ENCODE assay signal across 1 cellular context in genomic region chr10:71963756-71964668, GRCh38.
A peak's percentile ranks its signal among the peaks of the same experiment; 100 is the strongest.
TF ChIP-seq lines count a peak whose summit lies in the region.

Gene CHST3, plus strand, starts transcription at chr10:71964395. Its CDS starts 41,448 bp downstream, at chr10:72005843.

TF ChIP-seq in HepG2, 621 proteins besides CTCF, POLR2A, EP300 and RAD21 (continued from another document and continues in another):
- TF ChIP-seq ZNF687 (CRISPR knock-in tag; IDR thresholded peaks at IDR 0.05), result peak; percentile 77
- no peak for TF ChIP-seq MAF1 (CRISPR knock-in tag; IDR thresholded peaks at IDR 0.05; ENCODE audit: borderline replicate concordance)
- TF ChIP-seq ZNF75D (CRISPR knock-in tag; IDR thresholded peaks at IDR 0.05; ENCODE audit: borderline replicate concordance), result no peak
- TF ChIP-seq HNRNPUL1 (IDR thresholded peaks at IDR 0.05; ENCODE audit: low read depth, low read length), result no peak
- no peak for TF ChIP-seq NFATC3 (CRISPR knock-in tag; IDR thresholded peaks at IDR 0.05)
- no peak for TF ChIP-seq ZNF567 (CRISPR knock-in tag; IDR thresholded peaks at IDR 0.05; ENCODE audit: borderline replicate concordance)
- no peak for TF ChIP-seq STAT5B (CRISPR knock-in tag; IDR thresholded peaks at IDR 0.05)
- no peak for TF ChIP-seq KLF9 (CRISPR knock-in tag; IDR thresholded peaks at IDR 0.05; ENCODE audit: low read depth)
- no peak for TF ChIP-seq TCF7L2 (IDR thresholded peaks at IDR 0.05; ENCODE audit: low read depth, low read length)
- TF ChIP-seq, protein P1, sequence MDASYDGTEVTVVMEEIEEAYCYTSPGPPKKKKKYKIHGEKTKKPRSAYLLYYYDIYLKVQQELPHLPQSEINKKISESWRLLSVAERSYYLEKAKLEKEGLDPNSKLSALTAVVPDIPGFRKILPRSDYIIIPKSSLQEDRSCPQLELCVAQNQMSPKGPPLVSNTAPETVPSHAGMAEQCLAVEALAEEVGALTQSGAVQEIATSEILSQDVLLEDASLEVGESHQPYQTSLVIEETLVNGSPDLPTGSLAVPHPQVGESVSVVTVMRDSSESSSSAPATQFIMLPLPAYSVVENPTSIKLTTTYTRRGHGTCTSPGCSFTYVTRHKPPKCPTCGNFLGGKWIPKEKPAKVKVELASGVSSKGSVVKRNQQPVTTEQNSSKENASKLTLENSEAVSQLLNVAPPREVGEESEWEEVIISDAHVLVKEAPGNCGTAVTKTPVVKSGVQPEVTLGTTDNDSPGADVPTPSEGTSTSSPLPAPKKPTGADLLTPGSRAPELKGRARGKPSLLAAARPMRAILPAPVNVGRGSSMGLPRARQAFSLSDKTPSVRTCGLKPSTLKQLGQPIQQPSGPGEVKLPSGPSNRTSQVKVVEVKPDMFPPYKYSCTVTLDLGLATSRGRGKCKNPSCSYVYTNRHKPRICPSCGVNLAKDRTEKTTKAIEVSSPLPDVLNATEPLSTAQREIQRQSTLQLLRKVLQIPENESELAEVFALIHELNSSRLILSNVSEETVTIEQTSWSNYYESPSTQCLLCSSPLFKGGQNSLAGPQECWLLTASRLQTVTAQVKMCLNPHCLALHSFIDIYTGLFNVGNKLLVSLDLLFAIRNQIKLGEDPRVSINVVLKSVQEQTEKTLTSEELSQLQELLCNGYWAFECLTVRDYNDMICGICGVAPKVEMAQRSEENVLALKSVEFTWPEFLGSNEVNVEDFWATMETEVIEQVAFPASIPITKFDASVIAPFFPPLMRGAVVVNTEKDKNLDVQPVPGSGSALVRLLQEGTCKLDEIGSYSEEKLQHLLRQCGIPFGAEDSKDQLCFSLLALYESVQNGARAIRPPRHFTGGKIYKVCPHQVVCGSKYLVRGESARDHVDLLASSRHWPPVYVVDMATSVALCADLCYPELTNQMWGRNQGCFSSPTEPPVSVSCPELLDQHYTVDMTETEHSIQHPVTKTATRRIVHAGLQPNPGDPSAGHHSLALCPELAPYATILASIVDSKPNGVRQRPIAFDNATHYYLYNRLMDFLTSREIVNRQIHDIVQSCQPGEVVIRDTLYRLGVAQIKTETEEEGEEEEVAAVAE (CRISPR knock-in tag; IDR thresholded peaks at IDR 0.05; ENCODE audit: borderline replicate concordance), result no peak
- no peak for TF ChIP-seq HOMEZ (CRISPR knock-in tag; IDR thresholded peaks at IDR 0.05; ENCODE audit: low read depth)
- peak; percentile 65 for TF ChIP-seq TAF1 (CRISPR knock-in tag; IDR thresholded peaks at IDR 0.05)
- TF ChIP-seq ZFP36 (IDR thresholded peaks at IDR 0.05; ENCODE audit: borderline replicate concordance, low read depth, low read length, partially characterized antibody), result no peak
- TF ChIP-seq, protein P2, sequence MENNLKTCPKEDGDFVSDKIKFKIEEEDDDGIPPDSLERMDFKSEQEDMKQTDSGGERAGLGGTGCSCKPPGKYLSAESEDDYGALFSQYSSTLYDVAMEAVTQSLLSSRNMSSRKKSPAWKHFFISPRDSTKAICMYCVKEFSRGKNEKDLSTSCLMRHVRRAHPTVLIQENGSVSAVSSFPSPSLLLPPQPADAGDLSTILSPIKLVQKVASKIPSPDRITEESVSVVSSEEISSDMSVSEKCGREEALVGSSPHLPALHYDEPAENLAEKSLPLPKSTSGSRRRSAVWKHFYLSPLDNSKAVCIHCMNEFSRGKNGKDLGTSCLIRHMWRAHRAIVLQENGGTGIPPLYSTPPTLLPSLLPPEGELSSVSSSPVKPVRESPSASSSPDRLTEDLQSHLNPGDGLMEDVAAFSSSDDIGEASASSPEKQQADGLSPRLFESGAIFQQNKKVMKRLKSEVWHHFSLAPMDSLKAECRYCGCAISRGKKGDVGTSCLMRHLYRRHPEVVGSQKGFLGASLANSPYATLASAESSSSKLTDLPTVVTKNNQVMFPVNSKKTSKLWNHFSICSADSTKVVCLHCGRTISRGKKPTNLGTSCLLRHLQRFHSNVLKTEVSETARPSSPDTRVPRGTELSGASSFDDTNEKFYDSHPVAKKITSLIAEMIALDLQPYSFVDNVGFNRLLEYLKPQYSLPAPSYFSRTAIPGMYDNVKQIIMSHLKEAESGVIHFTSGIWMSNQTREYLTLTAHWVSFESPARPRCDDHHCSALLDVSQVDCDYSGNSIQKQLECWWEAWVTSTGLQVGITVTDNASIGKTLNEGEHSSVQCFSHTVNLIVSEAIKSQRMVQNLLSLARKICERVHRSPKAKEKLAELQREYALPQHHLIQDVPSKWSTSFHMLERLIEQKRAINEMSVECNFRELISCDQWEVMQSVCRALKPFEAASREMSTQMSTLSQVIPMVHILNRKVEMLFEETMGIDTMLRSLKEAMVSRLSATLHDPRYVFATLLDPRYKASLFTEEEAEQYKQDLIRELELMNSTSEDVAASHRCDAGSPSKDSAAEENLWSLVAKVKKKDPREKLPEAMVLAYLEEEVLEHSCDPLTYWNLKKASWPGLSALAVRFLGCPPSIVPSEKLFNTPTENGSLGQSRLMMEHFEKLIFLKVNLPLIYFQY (CRISPR knock-in tag; IDR thresholded peaks at IDR 0.05; ENCODE audit: borderline replicate concordance), result no peak; the same call in 1 of the 2 replicates
- TF ChIP-seq, protein P3, sequence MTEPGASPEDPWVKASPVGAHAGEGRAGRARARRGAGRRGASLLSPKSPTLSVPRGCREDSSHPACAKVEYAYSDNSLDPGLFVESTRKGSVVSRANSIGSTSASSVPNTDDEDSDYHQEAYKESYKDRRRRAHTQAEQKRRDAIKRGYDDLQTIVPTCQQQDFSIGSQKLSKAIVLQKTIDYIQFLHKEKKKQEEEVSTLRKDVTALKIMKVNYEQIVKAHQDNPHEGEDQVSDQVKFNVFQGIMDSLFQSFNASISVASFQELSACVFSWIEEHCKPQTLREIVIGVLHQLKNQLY (CRISPR knock-in tag; IDR thresholded peaks at IDR 0.05), result no peak
- TF ChIP-seq GPN1 (CRISPR knock-in tag; IDR thresholded peaks at IDR 0.05; ENCODE audit: borderline replicate concordance), result no peak
- TF ChIP-seq MIXL1 (CRISPR knock-in tag; IDR thresholded peaks at IDR 0.05), result no peak
- TF ChIP-seq HMG20A (CRISPR knock-in tag; IDR thresholded peaks at IDR 0.05; ENCODE audit: borderline replicate concordance), result no peak
- TF ChIP-seq MTF1 (CRISPR knock-in tag; IDR thresholded peaks at IDR 0.05), result no peak
- TF ChIP-seq ZNF230 (CRISPR knock-in tag; IDR thresholded peaks at IDR 0.05), result peak; percentile 68; the same call in 1 of the 2 replicates
- TF ChIP-seq, protein P4, sequence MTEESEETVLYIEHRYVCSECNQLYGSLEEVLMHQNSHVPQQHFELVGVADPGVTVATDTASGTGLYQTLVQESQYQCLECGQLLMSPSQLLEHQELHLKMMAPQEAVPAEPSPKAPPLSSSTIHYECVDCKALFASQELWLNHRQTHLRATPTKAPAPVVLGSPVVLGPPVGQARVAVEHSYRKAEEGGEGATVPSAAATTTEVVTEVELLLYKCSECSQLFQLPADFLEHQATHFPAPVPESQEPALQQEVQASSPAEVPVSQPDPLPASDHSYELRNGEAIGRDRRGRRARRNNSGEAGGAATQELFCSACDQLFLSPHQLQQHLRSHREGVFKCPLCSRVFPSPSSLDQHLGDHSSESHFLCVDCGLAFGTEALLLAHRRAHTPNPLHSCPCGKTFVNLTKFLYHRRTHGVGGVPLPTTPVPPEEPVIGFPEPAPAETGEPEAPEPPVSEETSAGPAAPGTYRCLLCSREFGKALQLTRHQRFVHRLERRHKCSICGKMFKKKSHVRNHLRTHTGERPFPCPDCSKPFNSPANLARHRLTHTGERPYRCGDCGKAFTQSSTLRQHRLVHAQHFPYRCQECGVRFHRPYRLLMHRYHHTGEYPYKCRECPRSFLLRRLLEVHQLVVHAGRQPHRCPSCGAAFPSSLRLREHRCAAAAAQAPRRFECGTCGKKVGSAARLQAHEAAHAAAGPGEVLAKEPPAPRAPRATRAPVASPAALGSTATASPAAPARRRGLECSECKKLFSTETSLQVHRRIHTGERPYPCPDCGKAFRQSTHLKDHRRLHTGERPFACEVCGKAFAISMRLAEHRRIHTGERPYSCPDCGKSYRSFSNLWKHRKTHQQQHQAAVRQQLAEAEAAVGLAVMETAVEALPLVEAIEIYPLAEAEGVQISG (CRISPR knock-in tag; IDR thresholded peaks at IDR 0.05), result peak; percentile 14; the same call in 1 of the 2 replicates
- TF ChIP-seq ZBTB7B (CRISPR knock-in tag; IDR thresholded peaks at IDR 0.05), result peak; percentile 47; the same call in 1 of the 2 replicates
- TF ChIP-seq ZHX1 (CRISPR knock-in tag; IDR thresholded peaks at IDR 0.05; ENCODE audit: low read depth), result no peak
- TF ChIP-seq TEAD2 (CRISPR knock-in tag; IDR thresholded peaks at IDR 0.05), result no peak
- TF ChIP-seq SKI (IDR thresholded peaks at IDR 0.05; ENCODE audit: partially characterized antibody), result no peak
- TF ChIP-seq RXRB (CRISPR knock-in tag; IDR thresholded peaks at IDR 0.05; ENCODE audit: borderline replicate concordance), result no peak
- TF ChIP-seq ZNF580 (CRISPR knock-in tag; IDR thresholded peaks at IDR 0.05; ENCODE audit: borderline replicate concordance, low read depth), result no peak
- TF ChIP-seq ZNF597 (CRISPR knock-in tag; IDR thresholded peaks at IDR 0.05), result no peak
- no peak for TF ChIP-seq HNF4G (IDR thresholded peaks at IDR 0.05; ENCODE audit: borderline replicate concordance, low read depth, low read length)
- no peak for TF ChIP-seq HNF4G (CRISPR knock-in tag; IDR thresholded peaks at IDR 0.05; ENCODE audit: borderline replicate concordance, low read depth)
